In the genomic region with DNA sequence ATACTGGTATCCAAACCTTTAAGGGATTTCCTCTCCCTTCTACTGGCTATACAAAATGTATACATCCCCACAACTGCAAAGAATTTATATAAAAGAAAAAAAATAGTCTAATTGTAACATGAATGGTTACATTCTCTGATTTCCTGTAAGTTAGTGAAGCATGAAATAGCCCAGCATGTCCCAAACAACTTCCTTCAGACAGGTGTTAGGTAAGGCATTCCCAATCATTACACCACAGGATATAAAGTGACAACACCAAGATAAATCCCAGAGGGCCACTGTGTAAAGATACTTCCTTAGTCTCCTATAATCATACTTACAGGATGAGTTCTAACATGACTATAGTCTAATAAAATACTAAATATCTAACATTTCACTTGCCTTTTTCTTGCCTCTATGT, we compare ENCODE assay signal across 26 cellular contexts. TPM values are rescaled to one million over a fixed set of nuclear protein-coding genes. Genes with fewer than 3 reads are reported as not detected.
DNase-seq lines count a peak whose midpoint lies in the region; ATAC-seq and TF ChIP-seq lines count a peak whose summit lies in the region.
"Had no signal": no experiment of that assay in that cellular context is flagged by ENCODE, and none has a peak within 500 bp of the region (broad histone marks: within the 10 kb centered on the region; RNA-seq: fewer than 3 reads in every experiment).

No MANE protein-coding gene starts in this region.

- peaks cover 59% of the 10 kb centered on the region for H3K4me1 ChIP-seq in Loucy (ENCODE audit: insufficient read depth, low read length, poor library complexity, severe bottlenecking)

- no peaks in the 10 kb centered on the region for H3K27me3 ChIP-seq in Loucy (ENCODE audit: insufficient read depth, low read length, poor library complexity, severe bottlenecking)
- H3K27me3 ChIP-seq: esophagus squamous epithelium, foreskin keratinocyte, left lung, right atrium auricular region, stomach had no signal

- peaks cover 89% of the 10 kb centered on the region for H3K79me2 ChIP-seq in Loucy (ENCODE audit: insufficient read depth, low read length)

- ATAC-seq in activated B cell treated with CpG ODN at 0.5 μM for 24 hours (ENCODE audit: low read depth), result no peak
- peak; percentile 64 for ATAC-seq in left colon
- no peak for ATAC-seq in GM19395 (IDR thresholded peaks at IDR 0.05; ENCODE audit: unreplicated experiment)
- ATAC-seq: activated CD8-positive, alpha-beta memory T cell treated with anti-CD3 and anti-CD28 coated beads, Interleukin-2, amount 10 ng/mL, durations not matched to agents 7 days and 5 days; PC-3; Right ventricle myocardium inferior had no signal

- no peaks in the 10 kb centered on the region for H3K9me3 ChIP-seq in Loucy (ENCODE audit: insufficient read depth, low read depth, low read length)
- H3K9me3 ChIP-seq: Caco-2, esophagus squamous epithelium, left lung, right atrium auricular region, SK-N-SH, stomach had no signal

- H3K36me3 Mint-ChIP-seq in activated B cell treated with CpG ODN at 0.5 μM for 24 hours (ENCODE audit: low read depth), result peaks cover 29% of the 10 kb centered on the region

- H3K4me3 ChIP-seq in Loucy (ENCODE audit: low read length, poor library complexity, severe bottlenecking), result peak overlapping the region; percentile 6
- H3K4me3 ChIP-seq: esophagus squamous epithelium, GM23248, left lung, right atrium auricular region, stomach had no signal

- no peaks in the 10 kb centered on the region for H3K27me3 Mint-ChIP-seq in activated B cell treated with CpG ODN at 0.5 μM for 24 hours
- H3K27me3 Mint-ChIP-seq: activated CD8-positive, alpha-beta memory T cell treated with anti-CD3 and anti-CD28 coated beads, Interleukin-2, amount 10 ng/mL, durations not matched to agents 7 days and 5 days; central memory CD8-positive, alpha-beta T cell had no signal

- H3K27ac Mint-ChIP-seq in activated B cell treated with CpG ODN at 0.5 μM for 24 hours, result peak overlapping the region; percentile 68
- H3K27ac Mint-ChIP-seq: activated CD8-positive, alpha-beta memory T cell treated with anti-CD3 and anti-CD28 coated beads, Interleukin-2, amount 10 ng/mL, durations not matched to agents 7 days and 5 days had no signal

- no peaks in the 10 kb centered on the region for H3K9me2 ChIP-seq in Loucy (replicated peaks; ENCODE audit: low read depth, low read length)
- H3K9me2 ChIP-seq: SK-N-SH had no signal

- H3K4me3 Mint-ChIP-seq in activated B cell treated with CpG ODN at 0.5 μM for 24 hours, result no peak overlapping the region
- H3K4me3 Mint-ChIP-seq: activated CD8-positive, alpha-beta memory T cell treated with anti-CD3 and anti-CD28 coated beads, Interleukin-2, amount 10 ng/mL, durations not matched to agents 7 days and 5 days; activated T-cell treated with anti-CD3 and anti-CD28 coated beads, Interleukin-2, amount 50 U/mL, for 4 hours; CD14-positive monocyte; central memory CD8-positive, alpha-beta T cell had no signal

- H3K36me3 ChIP-seq in Loucy (ENCODE audit: insufficient read depth, low read length), result no peaks in the 10 kb centered on the region
- H3K36me3 ChIP-seq: right atrium auricular region had no signal

- H3K4me1 Mint-ChIP-seq in activated B cell treated with CpG ODN at 0.5 μM for 24 hours, result peaks cover 40% of the 10 kb centered on the region

- no peak overlapping the region for H2AFZ ChIP-seq in Loucy (ENCODE audit: low read length)
- H2AFZ ChIP-seq: GM23248 had no signal

- H3K4me2 ChIP-seq in Loucy (ENCODE audit: low read depth, low read length, poor library complexity, severe bottlenecking), result peak overlapping the region; percentile 58
- H3K4me2 ChIP-seq: SK-N-SH had no signal

- DNase-seq in NCI-H2081 (lab: John Stamatoyannopoulos, UW) (peak; percentile 30 to 58), NCI-H2081 treated with DMSO at 0.1 percent for 48 hours (lab: John Stamatoyannopoulos, UW) (no peak), activated B cell treated with CpG ODN at 0.5 μM for 24 hours (no peak), left colon (no peak), dermis blood vessel endothelial cell (no peak), head of caudate nucleus (no peak)
- DNase-seq: activated CD8-positive, alpha-beta memory T cell treated with anti-CD3 and anti-CD28 coated beads, Interleukin-2, amount 10 ng/mL, durations not matched to agents 7 days and 5 days; activated gamma-delta T cell treated with Interleukin-2 at 50 U/mL for 16 hours; activated T-cell treated with anti-CD3 and anti-CD28 coated beads, Interleukin-2, amount 50 U/mL, for 4 hours; esophagus squamous epithelium; GM23248; NCI-H1092; NCI-H446; PC-3; SK-N-SH; stimulated activated CD4-positive, alpha-beta T cell treated with anti-CD3 and anti-CD28 coated beads, Interleukin-1b, Interleukin-23, amount 100 ng/mL, for 48 hours; stomach had no signal

- TF ChIP-seq CTCF in Loucy (conservative IDR thresholded peaks at IDR 0.05; ENCODE audit: low read length) (no peak), activated B cell treated with CpG ODN at 0.5 μM for 24 hours (IDR thresholded peaks at IDR 0.05) (no peak)

- H3K9me3 Mint-ChIP-seq in activated B cell treated with CpG ODN at 0.5 μM for 24 hours, result no peaks in the 10 kb centered on the region
- H3K9me3 Mint-ChIP-seq: activated T-cell treated with anti-CD3 and anti-CD28 coated beads, Interleukin-2, amount 50 U/mL, for 4 hours; CD14-positive monocyte; central memory CD8-positive, alpha-beta T cell had no signal

- POLR2A ChIA-PET in activated B cell treated with CpG ODN at 0.5 μM for 24 hours (lab: Charles Lee), result interaction anchor here (1.7 kb wide), 1 partner anchor 10 kb away, joined by 10 read pairs; no protein-coding TSS in a partner anchor

- peaks cover 78% of the 10 kb centered on the region for H4K20me1 ChIP-seq in Loucy (ENCODE audit: insufficient read depth, low read length, poor library complexity, severe bottlenecking)

- intact Hi-C loops in activated B cell treated with CpG ODN at 0.5 μM for 24 hours (cut with micrococcal nuclease), result no loop called here
- intact Hi-C loops in left colon (cut with DNase I, micrococcal nuclease), result no loop called here
- intact Hi-C loops in head of caudate nucleus (cut with DNase I), result no loop called here

- no peaks in the 10 kb centered on the region for H3F3A ChIP-seq in Loucy (ENCODE audit: low read depth)

- CTCF ChIA-PET in activated B cell treated with CpG ODN at 0.5 μM for 24 hours (lab: Charles Lee), result interaction anchor here (1.5 kb wide), 1 partner anchor 120 kb away, joined by 4 read pairs; no protein-coding TSS in a partner anchor

- no peak overlapping the region for H3K9ac ChIP-seq in Loucy (ENCODE audit: low read depth, low read length, poor library complexity, severe bottlenecking)
- H3K9ac ChIP-seq: GM23248, SK-N-SH had no signal

RNA-seq across cellular contexts. Expression of a gene that starts 7.6 kb away (rescaled TPM):
- total RNA-seq in activated B cell treated with CpG ODN at 0.5 μM for 24 hours (84.6 and 90.1 TPM in 2 replicates), left colon (10 to 100 TPM; 61.3 to 66.7 TPM), dermis blood vessel endothelial cell (110 and 161 TPM in 2 replicates)

Comparison
In these comparisons a context has a peak if more than half of its experiments do, and no peak if none do; other contexts are left out.
1. DNase-seq: peak in NCI-H2081 (2 of 2); none in NCI-H2081 treated with DMSO at 0.1 percent for 48 hours (single experiment), activated B cell treated with CpG ODN at 0.5 μM for 24 hours (single experiment), left colon (0 of 2), dermis blood vessel endothelial cell (single experiment) and head of caudate nucleus (0 of 42).